Comparison of ENCODE assay signal across 1 cellular context in genomic region chr1:160432371-160432786, GRCh38.
TF ChIP-seq lines count a peak whose summit lies in the region.

No MANE protein-coding gene starts in this region.

TF ChIP-seq in GM12878, 131 proteins besides CTCF, POLR2A, EP300 and RAD21 (continued from another document):
- TF ChIP-seq ZNF592 (IDR thresholded peaks at IDR 0.05) (peak; percentile 71; the same call in 1 of the 2 replicates), IKZF1 (conservative IDR thresholded peaks at IDR 0.05) (peak; percentile 84), CREM (IDR thresholded peaks at IDR 0.05; ENCODE audit: low read depth) (peak; percentile 55; the same call in 1 of the 2 replicates), IRF4 (IDR thresholded peaks at IDR 0.05; ENCODE audit: low read depth, low read length) (peak; percentile 89), ATF2 (IDR thresholded peaks at IDR 0.05; ENCODE audit: low read length) (peak; percentile 86), TBL1XR1 (IDR thresholded peaks at IDR 0.05; ENCODE audit: low read depth, low read length) (peak; percentile 77; the same call in 1 of the 2 replicates), TCF12 (IDR thresholded peaks at IDR 0.05; ENCODE audit: low read depth, low read length) (0 out of 2 replicates have a peak, but pooled peaks have one; percentile 7), ZBED1 (IDR thresholded peaks at IDR 0.05; ENCODE audit: borderline replicate concordance) (peak; percentile 25; the same call in 1 of the 2 replicates), ZZZ3 (IDR thresholded peaks at IDR 0.05; ENCODE audit: control insufficient read depth, insufficient read length, low read depth) (no peak), RELA (IDR thresholded peaks at IDR 0.05; ENCODE audit: borderline replicate concordance, partially characterized antibody) (no peak), GABPA (IDR thresholded peaks at IDR 0.05; ENCODE audit: low read depth) (peak; percentile 37; the same call in 1 of the 2 replicates), EED (IDR thresholded peaks at IDR 0.05; ENCODE audit: low read depth) (peak; percentile 85), HCFC1 (IDR thresholded peaks at IDR 0.05; ENCODE audit: low read length) (no peak), FOXM1 (IDR thresholded peaks at IDR 0.05; ENCODE audit: low read depth, low read length) (peak; percentile 87), SPI1 (IDR thresholded peaks at IDR 0.05; ENCODE audit: borderline replicate concordance, insufficient read depth, low read depth, low read length) (peak; percentile 9; the same call in 1 of the 2 replicates), ZNF622 (IDR thresholded peaks at IDR 0.05) (no peak), BHLHE40 (IDR thresholded peaks at IDR 0.05; ENCODE audit: borderline replicate concordance in 1 of 2, low read depth in 2 of 2, low read length in 1 of 2) (peak; percentile 85 to 90), JUND (IDR thresholded peaks at IDR 0.05; ENCODE audit: low read depth, low read length) (peak; percentile 81; the same call in 1 of the 2 replicates), IKZF2 (IDR thresholded peaks at IDR 0.05) (peak; percentile 95), RAD51 (IDR thresholded peaks at IDR 0.05) (peak; percentile 79), RUNX3 (IDR thresholded peaks at IDR 0.05; ENCODE audit: low read length) (peak; percentile 89), CBX3 (IDR thresholded peaks at IDR 0.05; ENCODE audit: borderline replicate concordance, low read depth) (no peak), TAF1 (IDR thresholded peaks at IDR 0.05; ENCODE audit: borderline replicate concordance, low read depth, low read length) (peak; percentile 43; the same call in 1 of the 2 replicates), ETV6 (conservative IDR thresholded peaks at IDR 0.05 in 1 of 2, IDR thresholded peaks at IDR 0.05 in 1 of 2; ENCODE audit: borderline replicate concordance in 1 of 2, low read depth in 1 of 2) (peak in 1 of 2 experiments; percentile 58; a peak in 1 of 4 replicates), ZNF217 (IDR thresholded peaks at IDR 0.05) (peak; percentile 30; the same call in 1 of the 2 replicates), ZNF384 (IDR thresholded peaks at IDR 0.05; ENCODE audit: borderline replicate concordance, low read depth, low read length) (no peak)
TF ChIP-seq in GM12878: peak in this region for 49.
